ENCODE assay signal across 1 cellular context in genomic region chr3:21860657-21861056, GRCh38.
TF ChIP-seq lines count a peak whose summit lies in the region.

No MANE protein-coding gene starts in this region.

TF ChIP-seq in SK-N-SH, 30 proteins besides CTCF, POLR2A, EP300 and RAD21 (continued from another document):
- TF ChIP-seq ZBTB33 (IDR thresholded peaks at IDR 0.05; ENCODE audit: borderline replicate concordance, low read depth) (no peak), TCF12 (IDR thresholded peaks at IDR 0.05) (no peak), GATA2 (CRISPR knock-in tag; IDR thresholded peaks at IDR 0.05) (peak; percentile 52; the same call in 1 of the 2 replicates), POLR2AphosphoS5 (IDR thresholded peaks at IDR 0.05; ENCODE audit: low read depth, low read length) (no peak), NFIC (IDR thresholded peaks at IDR 0.05; ENCODE audit: borderline replicate concordance) (no peak), TAF1 (IDR thresholded peaks at IDR 0.05; ENCODE audit: borderline replicate concordance, low read depth, low read length) (no peak), MXI1 (IDR thresholded peaks at IDR 0.05; ENCODE audit: low read depth, low read length) (peak; percentile 9; the same call in 1 of the 2 replicates)
